8 cellular contexts compared by ENCODE assay signal in the genomic region with DNA sequence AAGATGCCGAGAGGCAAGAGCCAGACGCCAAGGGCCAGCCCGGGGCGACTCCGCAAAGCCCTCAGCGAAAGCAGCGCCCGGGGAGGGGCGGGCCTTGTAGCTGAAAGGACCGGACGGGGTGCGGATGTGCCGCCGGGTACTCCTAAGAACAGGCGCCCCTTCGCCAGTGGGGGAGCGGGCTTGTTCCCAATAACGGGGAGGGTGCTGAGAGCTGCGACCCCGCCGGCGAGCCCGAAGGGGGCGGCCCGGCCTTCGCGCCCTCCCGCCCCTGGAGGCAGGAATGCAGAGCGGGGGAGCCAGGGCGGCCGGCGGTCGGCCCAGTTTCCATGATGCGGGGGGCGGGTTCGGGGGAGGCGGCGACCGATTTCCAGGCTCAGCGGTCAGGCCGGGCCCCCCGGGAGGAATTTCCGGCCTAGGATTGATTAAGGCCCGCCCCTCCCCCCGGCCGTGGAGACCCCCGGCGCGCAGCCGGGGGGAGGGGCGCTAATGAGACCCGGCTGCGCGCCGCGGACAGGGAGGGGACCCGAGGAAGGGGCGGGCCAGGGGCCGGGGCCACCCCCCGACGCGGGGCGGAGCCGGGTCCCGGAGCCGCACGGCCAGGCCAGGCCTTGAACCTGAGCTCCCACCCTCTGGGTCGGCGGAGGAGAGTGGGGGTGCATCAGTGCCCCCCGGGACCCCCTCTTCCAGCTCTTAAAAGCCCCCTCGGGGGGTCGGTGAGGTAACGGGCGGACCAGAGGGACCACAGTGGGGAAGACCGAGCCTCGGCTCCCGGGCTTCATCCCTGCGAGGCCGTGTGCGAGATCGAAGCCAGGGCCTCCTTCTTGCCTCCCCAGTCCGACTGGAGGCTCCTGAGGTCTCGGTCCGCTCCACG. TPM values are rescaled to one million over a fixed set of nuclear protein-coding genes. Genes with fewer than 3 reads are reported as not detected.
DNase-seq lines count a peak whose midpoint lies in the region; ATAC-seq and TF ChIP-seq lines count a peak whose summit lies in the region.

No MANE protein-coding gene starts in this region.

- H3K9me3 ChIP-seq in CD4-positive, alpha-beta memory T cell (ENCODE audit: control insufficient read depth in 1 of 2, low read length in 2 of 2) = no peaks in the 10 kb centered on the region
- H3K9me3 ChIP-seq in lower lobe of right lung = no peaks in the 10 kb centered on the region

- peak overlapping the region; percentile 52 to 55 for H3K4me3 ChIP-seq in CD4-positive, alpha-beta memory T cell (ENCODE audit: low read length in 2 of 2)
- peak overlapping the region; percentile 70 for H3K4me3 ChIP-seq in lower lobe of right lung

- peaks cover 2 to 8% of the 10 kb centered on the region in 2 donors for H3K36me3 Mint-ChIP-seq in CD4-positive, alpha-beta memory T cell

- intact Hi-C loops in CD4-positive, alpha-beta memory T cell (cut with micrococcal nuclease) = loop anchor here (10.0 kb wide), 1 partner anchor 60 kb away; a partner anchor contains a TSS
- intact Hi-C loops in lower lobe of right lung (cut with DNase I) = no loop called here

- H3K4me1 Mint-ChIP-seq in CD4-positive, alpha-beta memory T cell = peaks cover 3 to 21% (median 10%) of the 10 kb centered on the region in 4 donors

- POLR2A ChIA-PET in CD4-positive, alpha-beta memory T cell (lab: Charles Lee; ENCODE audit: partially characterized antibody) = interaction anchor here (0.6 to 1.3 kb wide), 5 partner anchors 10 to 543 kb away, joined by 3 to 8 read pairs (median 4); a partner anchor contains a TSS

- peak overlapping the region; percentile 60 to 80 (median 74) for H3K4me3 Mint-ChIP-seq in CD4-positive, alpha-beta memory T cell

- ATAC-seq in lower lobe of right lung = peak; percentile 76 to 82

- peak; percentile 23; the same call in 1 of the 2 replicates for TF ChIP-seq EP300 in Ishikawa (IDR thresholded peaks at IDR 0.05; ENCODE audit: borderline replicate concordance)

- peaks cover 25% of the 10 kb centered on the region for H3K4me1 ChIP-seq in CD4-positive, alpha-beta memory T cell (ENCODE audit: insufficient read depth, low read length)
- peaks cover 27% of the 10 kb centered on the region for H3K4me1 ChIP-seq in lower lobe of right lung

- H3K36me3 ChIP-seq in CD4-positive, alpha-beta memory T cell (ENCODE audit: insufficient read depth, low read length) = no peaks in the 10 kb centered on the region
- no peaks in the 10 kb centered on the region for H3K36me3 ChIP-seq in lower lobe of right lung

- CTCF ChIA-PET in CD4-positive, alpha-beta memory T cell (lab: Charles Lee; ENCODE audit: partially characterized antibody) = interaction anchor here (1.2 to 1.7 kb wide), 2 partner anchors 11 to 243 kb away, joined by 4 to 8 read pairs; no protein-coding TSS in a partner anchor

- DNase-seq in CD4-positive, alpha-beta memory T cell = peak; percentile 45 to 64 (median 52)
- peak; percentile 44 for DNase-seq in activated CD4-positive, alpha-beta T cell treated with anti-CD3 and anti-CD28 coated beads, Interleukin-2, amount 50 U/mL, for 1 hour
- DNase-seq in dermis microvascular lymphatic vessel endothelial cell (ENCODE audit: low read depth in 2 of 2) = peak; percentile 45 to 70
- DNase-seq in lower lobe of right lung = peak; percentile 72
- peak; percentile 39 for DNase-seq in stimulated activated CD8-positive, alpha-beta memory T cell treated with anti-CD3 and anti-CD28 coated beads, Interleukin-15, amount 100 ng/mL, for 24 hours (ENCODE audit: low read depth)
- no peak for DNase-seq in inferior parietal cortex (ENCODE audit: extremely low spot score)
- no peak for DNase-seq in SKM-1 treated with dmso at 0.1 percent for 144 hours (lab: John Stamatoyannopoulos, UW; ENCODE audit: unreplicated experiment)

- H3K27me3 Mint-ChIP-seq in CD4-positive, alpha-beta memory T cell = peaks cover 5 to 19% of the 10 kb centered on the region in 2 donors

- peak; percentile 64 for TF ChIP-seq CTCF in lower lobe of right lung (IDR thresholded peaks at IDR 0.05)

- peaks cover 0 to 4% (median 0%) of the 10 kb centered on the region in 8 donors for H3K9me3 Mint-ChIP-seq in CD4-positive, alpha-beta memory T cell

- H3K27ac ChIP-seq in CD4-positive, alpha-beta memory T cell (ENCODE audit: low read depth, low read length) = peak overlapping the region; percentile 0
- peak overlapping the region; percentile 91 for H3K27ac ChIP-seq in lower lobe of right lung

- no peak overlapping the region for H3K27ac Mint-ChIP-seq in CD4-positive, alpha-beta memory T cell

- H3K27me3 ChIP-seq in CD4-positive, alpha-beta memory T cell (ENCODE audit: insufficient read depth, low read length) = no peaks in the 10 kb centered on the region
- peaks cover 48% of the 10 kb centered on the region for H3K27me3 ChIP-seq in lower lobe of right lung (ENCODE audit: low read depth)

- no peak for TF ChIP-seq RAD21 in Ishikawa (IDR thresholded peaks at IDR 0.05; ENCODE audit: low read depth)

TF ChIP-seq in Ishikawa, 13 proteins besides CTCF, POLR2A, EP300 and RAD21:
- TF ChIP-seq CREB1 (IDR thresholded peaks at IDR 0.05; ENCODE audit: low read depth) (no peak), NFIC (IDR thresholded peaks at IDR 0.05) (peak; percentile 33; the same call in 1 of the 2 replicates), YY1 (IDR thresholded peaks at IDR 0.05; ENCODE audit: low read depth) (no peak), EGR1 (IDR thresholded peaks at IDR 0.05) (peak; percentile 43), ZBTB7A (IDR thresholded peaks at IDR 0.05; ENCODE audit: low read depth) (peak; percentile 89), TEAD4 (IDR thresholded peaks at IDR 0.05) (peak; percentile 95)
- TF ChIP-seq, protein P1, sequence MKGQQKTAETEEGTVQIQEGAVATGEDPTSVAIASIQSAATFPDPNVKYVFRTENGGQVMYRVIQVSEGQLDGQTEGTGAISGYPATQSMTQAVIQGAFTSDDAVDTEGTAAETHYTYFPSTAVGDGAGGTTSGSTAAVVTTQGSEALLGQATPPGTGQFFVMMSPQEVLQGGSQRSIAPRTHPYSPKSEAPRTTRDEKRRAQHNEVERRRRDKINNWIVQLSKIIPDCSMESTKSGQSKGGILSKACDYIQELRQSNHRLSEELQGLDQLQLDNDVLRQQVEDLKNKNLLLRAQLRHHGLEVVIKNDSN (IDR thresholded peaks at IDR 0.05) = no peak
- TF ChIP-seq, protein P2, sequence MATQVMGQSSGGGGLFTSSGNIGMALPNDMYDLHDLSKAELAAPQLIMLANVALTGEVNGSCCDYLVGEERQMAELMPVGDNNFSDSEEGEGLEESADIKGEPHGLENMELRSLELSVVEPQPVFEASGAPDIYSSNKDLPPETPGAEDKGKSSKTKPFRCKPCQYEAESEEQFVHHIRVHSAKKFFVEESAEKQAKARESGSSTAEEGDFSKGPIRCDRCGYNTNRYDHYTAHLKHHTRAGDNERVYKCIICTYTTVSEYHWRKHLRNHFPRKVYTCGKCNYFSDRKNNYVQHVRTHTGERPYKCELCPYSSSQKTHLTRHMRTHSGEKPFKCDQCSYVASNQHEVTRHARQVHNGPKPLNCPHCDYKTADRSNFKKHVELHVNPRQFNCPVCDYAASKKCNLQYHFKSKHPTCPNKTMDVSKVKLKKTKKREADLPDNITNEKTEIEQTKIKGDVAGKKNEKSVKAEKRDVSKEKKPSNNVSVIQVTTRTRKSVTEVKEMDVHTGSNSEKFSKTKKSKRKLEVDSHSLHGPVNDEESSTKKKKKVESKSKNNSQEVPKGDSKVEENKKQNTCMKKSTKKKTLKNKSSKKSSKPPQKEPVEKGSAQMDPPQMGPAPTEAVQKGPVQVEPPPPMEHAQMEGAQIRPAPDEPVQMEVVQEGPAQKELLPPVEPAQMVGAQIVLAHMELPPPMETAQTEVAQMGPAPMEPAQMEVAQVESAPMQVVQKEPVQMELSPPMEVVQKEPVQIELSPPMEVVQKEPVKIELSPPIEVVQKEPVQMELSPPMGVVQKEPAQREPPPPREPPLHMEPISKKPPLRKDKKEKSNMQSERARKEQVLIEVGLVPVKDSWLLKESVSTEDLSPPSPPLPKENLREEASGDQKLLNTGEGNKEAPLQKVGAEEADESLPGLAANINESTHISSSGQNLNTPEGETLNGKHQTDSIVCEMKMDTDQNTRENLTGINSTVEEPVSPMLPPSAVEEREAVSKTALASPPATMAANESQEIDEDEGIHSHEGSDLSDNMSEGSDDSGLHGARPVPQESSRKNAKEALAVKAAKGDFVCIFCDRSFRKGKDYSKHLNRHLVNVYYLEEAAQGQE (IDR thresholded peaks at IDR 0.05; ENCODE audit: low read depth) = no peak
- TF ChIP-seq, protein P3, sequence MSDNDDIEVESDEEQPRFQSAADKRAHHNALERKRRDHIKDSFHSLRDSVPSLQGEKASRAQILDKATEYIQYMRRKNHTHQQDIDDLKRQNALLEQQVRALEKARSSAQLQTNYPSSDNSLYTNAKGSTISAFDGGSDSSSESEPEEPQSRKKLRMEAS (IDR thresholded peaks at IDR 0.05) = no peak

RNA-seq across cellular contexts. Expression of a gene that starts 0.9 kb away (rescaled TPM):
- total RNA-seq in CD4-positive, alpha-beta memory T cell = not detected
- under 1 TPM in 1 of 2 donors, not detected in 1; 0.24 TPM for polyA plus RNA-seq in CD4-positive, alpha-beta memory T cell
- total RNA-seq in dermis microvascular lymphatic vessel endothelial cell (0.13 TPM in 2 replicates), lower lobe of right lung (4.3 TPM)

RNA-seq across cellular contexts. Expression of a gene that starts 57.1 kb away (rescaled TPM):
- total RNA-seq in CD4-positive, alpha-beta memory T cell = 10 to 100 TPM; 83.3 to 86.8 TPM
- 100 to 1,000 TPM in 1 of 2 donors, 10 to 100 TPM in 1; 60.2 to 104 TPM for polyA plus RNA-seq in CD4-positive, alpha-beta memory T cell
- 25.3 and 28.7 TPM in 2 replicates for total RNA-seq in dermis microvascular lymphatic vessel endothelial cell
- 73.9 TPM for total RNA-seq in lower lobe of right lung

Comparison
In these comparisons a context has a peak if more than half of its experiments do, and no peak if none do; other contexts are left out.
1. DNase-seq: peak in CD4-positive, alpha-beta memory T cell (5 of 5), activated CD4-positive, alpha-beta T cell treated with anti-CD3 and anti-CD28 coated beads, Interleukin-2, amount 50 U/mL, for 1 hour (single experiment), dermis microvascular lymphatic vessel endothelial cell (2 of 2), lower lobe of right lung (single experiment) and stimulated activated CD8-positive, alpha-beta memory T cell treated with anti-CD3 and anti-CD28 coated beads, Interleukin-15, amount 100 ng/mL, for 24 hours (single experiment); none in inferior parietal cortex (single experiment) and SKM-1 treated with dmso at 0.1 percent for 144 hours (single experiment).